In genomic region chr9:92718086-92719001, GRCh38 we compare ENCODE assay signal across 19 cellular contexts. TPM values are rescaled to one million over a fixed set of nuclear protein-coding genes. Genes with fewer than 3 reads are reported as not detected.
DNase-seq lines count a peak whose midpoint lies in the region; ATAC-seq and TF ChIP-seq lines count a peak whose summit lies in the region.
"Had no signal": no experiment of that assay in that cellular context is flagged by ENCODE, and none has a peak within 500 bp of the region (broad histone marks: within the 10 kb centered on the region; RNA-seq: fewer than 3 reads in every experiment).

No MANE protein-coding gene starts in this region.

- H3K79me2 ChIP-seq in OCI-LY1 (ENCODE audit: insufficient read depth, low read length), result no peaks in the 10 kb centered on the region

- no peaks in the 10 kb centered on the region for H3K9me3 Mint-ChIP-seq in T-helper 2 cell treated with Interferon-gamma antibody and Interleukin-4, amounts not matched to agents 5 μg/mL and 100 μg/mL, for 36 hours
- H3K9me3 Mint-ChIP-seq: activated CD4-positive, alpha-beta memory T cell treated with anti-CD3 and anti-CD28 coated beads, Interleukin-2, amount 10 ng/mL, durations not matched to agents 7 days and 5 days; activated T-helper 17 cell treated with anti-CD3 and anti-CD28 coated beads, Interleukin-2, amount 50 U/mL, for 72 hours; immature natural killer cell; natural killer cell treated with Interleukin-12 subunit alpha and Interleukin-12 subunit beta and Interleukin-15 and Interleukin-18, amount 100 ng/mL, for 72 hours had no signal

- H3K27ac ChIP-seq in OCI-LY1 (ENCODE audit: low read depth, low read length, poor library complexity, severe bottlenecking) (peak overlapping the region; percentile 93), spleen (peak overlapping the region in 2 of 8 donors; percentile 45 to 56)
- H3K27ac ChIP-seq: 22Rv1, adrenal gland, cardiac muscle cell, testis had no signal

- peak; percentile 25 for DNase-seq in DMS 273 (lab: John Stamatoyannopoulos, UW; ENCODE audit: unreplicated experiment)
- DNase-seq in DMS 273 treated with DMSO at 0.1 percent for 48 hours (lab: John Stamatoyannopoulos, UW), result no peak
- DNase-seq in spleen, result peak; percentile 73
- DNase-seq in MV-4-11 (lab: John Stamatoyannopoulos, UW), result no peak
- no peak for DNase-seq in T-helper 2 cell treated with Interferon-gamma antibody and Interleukin-4, amounts not matched to agents 5 μg/mL and 100 μg/mL, for 36 hours (ENCODE audit: low spot score)
- no peak for DNase-seq in midbrain (lab: John Stamatoyannopoulos, UW)
- DNase-seq: activated CD4-positive, alpha-beta memory T cell treated with anti-CD3 and anti-CD28 coated beads, Interleukin-2, amount 10 ng/mL, durations not matched to agents 7 days and 5 days; immature natural killer cell; NCI-H1694; small intestine; stimulated activated CD8-positive, alpha-beta memory T cell treated with anti-CD3 and anti-CD28 coated beads, Interleukin-4, amount 100 ng/mL, for 48 hours; testis had no signal

- peak overlapping the region; percentile 47; the same call in 1 of the 2 replicates for H3K4me2 ChIP-seq in OCI-LY1 (ENCODE audit: low read length)

- no peaks in the 10 kb centered on the region for H4K20me1 ChIP-seq in OCI-LY1 (ENCODE audit: insufficient read depth, low read length)

- 73 to 91% (median 88%) methylated on average over 8 to 40 of the region's 40 CpGs for WGBS in spleen, 5 donors

- H3K36me3 ChIP-seq in OCI-LY1 (ENCODE audit: insufficient read depth, low read length) (peaks cover 88% of the 10 kb centered on the region), spleen (peaks cover 0 to 99% (median 90%) of the 10 kb centered on the region in 6 donors)

- H3K4me1 ChIP-seq in OCI-LY1 (ENCODE audit: insufficient read depth, low read length, severe bottlenecking) (peaks cover 68% of the 10 kb centered on the region), spleen (peaks cover 3 to 58% (median 35%) of the 10 kb centered on the region in 6 donors)
- H3K4me1 ChIP-seq: adrenal gland had no signal

- intact Hi-C loops in spleen (cut with DNase I; ENCODE audit: low total_unique reads), result loop anchor here (5.0 kb wide), 1 partner anchor 74 kb away; no protein-coding TSS in a partner anchor

- peaks cover 9% of the 10 kb centered on the region for H3K4me1 Mint-ChIP-seq in T-helper 2 cell treated with Interferon-gamma antibody and Interleukin-4, amounts not matched to agents 5 μg/mL and 100 μg/mL, for 36 hours (ENCODE audit: low read depth)

- H3K4me3 ChIP-seq in OCI-LY1 (ENCODE audit: low read depth, low read length, poor library complexity, severe bottlenecking), result peak overlapping the region; percentile 29
- no peak overlapping the region for H3K4me3 ChIP-seq in spleen
- H3K4me3 ChIP-seq: adrenal gland, cardiac muscle cell, testis had no signal

- no peaks in the 10 kb centered on the region for H3K9me2 ChIP-seq in OCI-LY1 (ENCODE audit: low read depth, low read length)

- peak overlapping the region; percentile 43; the same call in 1 of the 2 replicates for H3K9ac ChIP-seq in OCI-LY1 (ENCODE audit: low read length)

- no peak overlapping the region for H3K4me3 Mint-ChIP-seq in T-helper 2 cell treated with Interferon-gamma antibody and Interleukin-4, amounts not matched to agents 5 μg/mL and 100 μg/mL, for 36 hours
- H3K4me3 Mint-ChIP-seq: activated CD4-positive, alpha-beta memory T cell treated with anti-CD3 and anti-CD28 coated beads, Interleukin-2, amount 10 ng/mL, durations not matched to agents 7 days and 5 days; activated T-helper 17 cell treated with anti-CD3 and anti-CD28 coated beads, Interleukin-2, amount 50 U/mL, for 72 hours; immature natural killer cell; natural killer cell treated with Interleukin-12 subunit alpha and Interleukin-12 subunit beta and Interleukin-15 and Interleukin-18, amount 100 ng/mL, for 72 hours had no signal

- H3K27ac Mint-ChIP-seq in T-helper 2 cell treated with Interferon-gamma antibody and Interleukin-4, amounts not matched to agents 5 μg/mL and 100 μg/mL, for 36 hours, result no peak overlapping the region
- H3K27ac Mint-ChIP-seq: activated T-helper 17 cell treated with anti-CD3 and anti-CD28 coated beads, Interleukin-2, amount 50 U/mL, for 72 hours; immature natural killer cell; natural killer cell treated with Interleukin-12 subunit alpha and Interleukin-12 subunit beta and Interleukin-15 and Interleukin-18, amount 100 ng/mL, for 72 hours had no signal

- no peaks in the 10 kb centered on the region for H3K27me3 Mint-ChIP-seq in T-helper 2 cell treated with Interferon-gamma antibody and Interleukin-4, amounts not matched to agents 5 μg/mL and 100 μg/mL, for 36 hours (ENCODE audit: low read depth)
- H3K27me3 Mint-ChIP-seq: activated CD4-positive, alpha-beta memory T cell treated with anti-CD3 and anti-CD28 coated beads, Interleukin-2, amount 10 ng/mL, durations not matched to agents 7 days and 5 days; activated T-helper 17 cell treated with anti-CD3 and anti-CD28 coated beads, Interleukin-2, amount 50 U/mL, for 72 hours; natural killer cell treated with Interleukin-12 subunit alpha and Interleukin-12 subunit beta and Interleukin-15 and Interleukin-18, amount 100 ng/mL, for 72 hours had no signal

- peaks cover 7% of the 10 kb centered on the region; the same call in 1 of the 2 replicates for H3F3A ChIP-seq in OCI-LY1 (ENCODE audit: insufficient read depth, low read length)

- H3K9me3 ChIP-seq in OCI-LY1 (ENCODE audit: low read length), result no peaks in the 10 kb centered on the region
- H3K9me3 ChIP-seq in spleen, result no peaks in the 10 kb centered on the region
- H3K9me3 ChIP-seq: adrenal gland, testis had no signal

- no peak for TF ChIP-seq POLR2A in spleen (IDR thresholded peaks at IDR 0.05)

- TF ChIP-seq CTCF in OCI-LY1 (IDR thresholded peaks at IDR 0.05; ENCODE audit: low read length) (no peak), spleen (IDR thresholded peaks at IDR 0.05 in 8 of 11, conservative IDR thresholded peaks at IDR 0.05 in 3 of 11) (no peak)

- H3K27me3 ChIP-seq in OCI-LY1 (ENCODE audit: insufficient read depth, low read length) (no peaks in the 10 kb centered on the region), spleen (replicated peaks in 1 of 7) (no peaks in the 10 kb centered on the region)
- H3K27me3 ChIP-seq: adrenal gland, cardiac muscle cell, testis had no signal

- ATAC-seq in esophagus mucosa, result peak; percentile 1
- ATAC-seq: activated T-helper 17 cell treated with anti-CD3 and anti-CD28 coated beads, Interleukin-2, amount 50 U/mL, for 72 hours; natural killer cell treated with Interleukin-12 subunit alpha and Interleukin-12 subunit beta and Interleukin-15 and Interleukin-18, amount 100 ng/mL, for 72 hours had no signal

- H2AFZ ChIP-seq in OCI-LY1 (ENCODE audit: low read length), result no peak overlapping the region

- H3K36me3 Mint-ChIP-seq in T-helper 2 cell treated with Interferon-gamma antibody and Interleukin-4, amounts not matched to agents 5 μg/mL and 100 μg/mL, for 36 hours (ENCODE audit: low read depth), result peaks cover 48% of the 10 kb centered on the region
- H3K36me3 Mint-ChIP-seq: natural killer cell treated with Interleukin-12 subunit alpha and Interleukin-12 subunit beta and Interleukin-15 and Interleukin-18, amount 100 ng/mL, for 72 hours had no signal

RNA-seq across cellular contexts. Expression of gene BICD2, which starts 46.3 kb away (rescaled TPM):
- 63.7 TPM for total RNA-seq in esophagus mucosa
- total RNA-seq in spleen, result 10 to 100 TPM; 30.6 to 55.7 (median 36.8) TPM
- 10 to 100 TPM in 2 of 3 donors, 1 to 10 TPM in 1; 9.4 to 12.0 (median 11.7) TPM for polyA plus RNA-seq in spleen

RNA-seq across cellular contexts. Expression of gene IPPK, which starts 48.4 kb away (rescaled TPM):
- total RNA-seq in esophagus mucosa (37.6 TPM), spleen (10 to 100 TPM in 6 of 7 donors, 1 to 10 TPM in 1; 10.0 to 14.6 (median 12.1) TPM)
- 1 to 10 TPM; 6.1 to 7.9 (median 6.4) TPM for polyA plus RNA-seq in spleen

Comparison
In these comparisons a context has a peak if more than half of its experiments do, and no peak if none do; other contexts are left out.
1. DNase-seq: peak in DMS 273 (single experiment) and spleen (single experiment); none in DMS 273 treated with DMSO at 0.1 percent for 48 hours (single experiment), MV-4-11 (single experiment), T-helper 2 cell treated with Interferon-gamma antibody and Interleukin-4, amounts not matched to agents 5 μg/mL and 100 μg/mL, for 36 hours (single experiment) and midbrain (single experiment).